In the genomic region with DNA sequence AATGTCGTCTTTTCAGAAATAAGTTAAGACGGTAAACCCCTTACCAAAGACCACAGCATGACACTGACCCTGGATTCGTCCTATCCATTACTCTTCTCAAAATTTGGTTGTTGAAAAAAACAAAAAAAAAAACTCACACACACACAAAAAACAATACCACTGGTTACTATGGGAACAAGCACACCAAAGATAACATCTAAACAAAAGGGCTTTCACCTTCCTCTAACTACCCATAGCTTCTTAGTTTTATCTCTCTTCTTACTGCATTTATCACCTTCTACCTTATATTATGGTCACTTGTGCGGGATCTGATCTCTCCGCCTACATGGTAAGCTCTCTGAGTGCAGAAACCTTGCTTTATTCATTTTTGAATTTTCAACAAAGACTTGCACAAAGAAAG, we compare ENCODE assay signal across 1 cellular context.
A peak's percentile ranks its signal among the peaks of the same experiment; 100 is the strongest.
TF ChIP-seq lines count a peak whose summit lies in the region.

No MANE protein-coding gene starts in this region.

TF ChIP-seq in K562, 482 proteins besides CTCF, POLR2A, EP300 and RAD21:
- TF ChIP-seq L3MBTL2 (IDR thresholded peaks at IDR 0.05) (no peak), ZNF76 (CRISPR knock-in tag; IDR thresholded peaks at IDR 0.05; ENCODE audit: borderline replicate concordance) (no peak), RBM25 (IDR thresholded peaks at IDR 0.05; ENCODE audit: low read depth, low read length, severe bottlenecking) (no peak), MEF2D (tag; conservative IDR thresholded peaks at IDR 0.05; ENCODE audit: low read depth) (no peak), RFX1 (IDR thresholded peaks at IDR 0.05) (peak; percentile 62), SMARCA5 (IDR thresholded peaks at IDR 0.05) (no peak), STAT5B (CRISPR knock-in tag; IDR thresholded peaks at IDR 0.05) (no peak), HCFC1 (IDR thresholded peaks at IDR 0.05; ENCODE audit: low read depth, low read length) (no peak)
